Comparison of ENCODE assay signal across 8 cellular contexts in the genomic region with DNA sequence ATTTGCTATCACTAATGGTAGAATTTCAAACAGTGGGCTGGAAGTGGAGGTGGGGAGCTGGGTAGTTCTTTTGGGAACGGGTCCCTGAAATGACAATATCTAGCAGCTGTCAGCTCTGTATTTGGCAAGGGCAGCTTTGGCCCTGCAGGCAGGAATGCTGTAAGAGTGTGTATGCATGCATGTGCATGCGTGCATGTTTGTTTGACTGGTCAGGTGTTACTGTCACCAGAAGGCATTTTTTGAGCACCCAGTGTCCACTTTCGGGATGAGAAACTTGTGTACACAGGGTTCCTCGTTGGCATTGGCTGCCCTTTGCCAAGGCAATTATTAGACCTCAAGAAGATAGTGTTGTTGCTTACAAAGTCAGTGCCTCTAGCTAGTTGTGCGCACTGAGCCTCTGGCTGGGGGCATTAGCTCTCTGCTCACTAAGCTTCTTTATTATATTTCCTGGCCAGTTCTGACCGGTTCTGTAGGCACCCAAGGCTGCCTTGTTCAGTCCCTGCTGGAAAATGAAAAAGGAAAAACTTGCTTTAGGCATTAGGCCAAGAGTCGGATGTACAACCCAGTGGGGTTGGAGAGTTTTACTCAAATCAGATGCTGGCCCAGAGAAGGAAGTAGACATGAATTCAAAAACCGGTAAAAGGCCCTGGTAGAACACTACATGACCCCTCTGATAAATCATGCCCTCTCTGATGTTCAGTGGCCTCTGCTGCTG. TPM values are rescaled to one million over a fixed set of nuclear protein-coding genes. Genes with fewer than 3 reads are reported as not detected.
DNase-seq lines count a peak whose midpoint lies in the region; ATAC-seq and TF ChIP-seq lines count a peak whose summit lies in the region.
"Had no signal": no experiment of that assay in that cellular context is flagged by ENCODE, and none has a peak within 500 bp of the region (broad histone marks: within the 10 kb centered on the region; RNA-seq: fewer than 3 reads in every experiment).

No MANE protein-coding gene starts in this region.

- ATAC-seq in foreskin keratinocyte (peak; percentile 21), psoas muscle (peak; percentile 49 to 86 (median 78)), sciatic nerve (no peak), GM18870 (IDR thresholded peaks at IDR 0.05; ENCODE audit: unreplicated experiment) (no peak)

- H3K36me3 ChIP-seq in psoas muscle (ENCODE audit: insufficient read depth in 1 of 2, low read depth in 1 of 2) = no peaks in the 10 kb centered on the region

- in situ Hi-C loops in GM13977 (cut with MboI; ENCODE audit: low pct_unique_long_range_greater_than_20kb, low sequenced_read_pairs, unreplicated experiment) = no loop called here

- H3K27me3 ChIP-seq in foreskin keratinocyte = peaks cover 41% of the 10 kb centered on the region
- no peaks in the 10 kb centered on the region for H3K27me3 ChIP-seq in psoas muscle (ENCODE audit: insufficient read depth in 3 of 3, low read length in 2 of 3)

- 30 to 44% (median 32%) methylated on average over 8 of the region's 8 CpGs for WGBS in psoas muscle, 3 donors

- no peaks in the 10 kb centered on the region for H3K9me3 ChIP-seq in psoas muscle

- H3K4me3 ChIP-seq in HFF-Myc (replicated peaks; ENCODE audit: low read depth, low read length) (no peak overlapping the region), psoas muscle (no peak overlapping the region)

- intact Hi-C loops in psoas muscle (cut with DNase I) (no loop called here), sciatic nerve (cut with DNase I) (no loop called here)

- H3K4me1 ChIP-seq in foreskin keratinocyte (no peaks in the 10 kb centered on the region), psoas muscle (peaks cover 16% of the 10 kb centered on the region)

- no peak overlapping the region for H3K27ac ChIP-seq in foreskin keratinocyte
- peak overlapping the region; percentile 46 for H3K27ac ChIP-seq in psoas muscle

- DNase-seq in HFF-Myc (ENCODE audit: extremely low read depth, low read depth) (no peak), RPMI8226 (peak; percentile 49), foreskin keratinocyte (peak; percentile 25 to 59), psoas muscle (peak in 1 of 2 donors; percentile 60), GM13977 (ENCODE audit: low spot score) (no peak), sciatic nerve (ENCODE audit: low spot score) (no peak)
- DNase-seq: NCI-H526 treated with DMSO at 0.1 percent for 48 hours had no signal

- TF ChIP-seq CTCF in HFF-Myc (IDR thresholded peaks at IDR 0.05; ENCODE audit: low read depth, low read length, missing control alignments) (peak; percentile 3), foreskin keratinocyte (conservative IDR thresholded peaks at IDR 0.05) (peak; percentile 13), psoas muscle (IDR thresholded peaks at IDR 0.05) (no peak), GM13977 (IDR thresholded peaks at IDR 0.05; ENCODE audit: extremely low read depth, insufficient read depth, missing control alignments) (no peak)

RNA-seq across cellular contexts. Expression of a gene that starts 2.0 kb away (rescaled TPM):
- total RNA-seq in foreskin keratinocyte = 1.1 and 1.2 TPM in 2 replicates
- polyA plus RNA-seq in foreskin keratinocyte = 0.53 and 0.68 TPM in 2 replicates
- 1 to 10 TPM; 4.9 to 8.3 (median 6.4) TPM for total RNA-seq in psoas muscle
- polyA plus RNA-seq in psoas muscle = 1 to 10 TPM in 2 of 3 donors, under 1 TPM in 1; 0.61 to 4.8 (median 1.7) TPM
- 23.6 TPM for total RNA-seq in sciatic nerve

Comparison
In these comparisons a context has a peak if more than half of its experiments do, and no peak if none do; other contexts are left out.
1. DNase-seq: peak in RPMI8226 (single experiment) and foreskin keratinocyte (2 of 2); none in HFF-Myc (single experiment), GM13977 (single experiment) and sciatic nerve (single experiment).
2. CTCF ChIP-seq: peak in HFF-Myc (single experiment) and foreskin keratinocyte (single experiment); none in psoas muscle (single experiment) and GM13977 (single experiment).
3. ATAC-seq: peak in foreskin keratinocyte (single experiment) and psoas muscle (4 of 4); none in sciatic nerve (single experiment) and GM18870 (single experiment).